11 cellular contexts compared by ENCODE assay signal in the genomic region with DNA sequence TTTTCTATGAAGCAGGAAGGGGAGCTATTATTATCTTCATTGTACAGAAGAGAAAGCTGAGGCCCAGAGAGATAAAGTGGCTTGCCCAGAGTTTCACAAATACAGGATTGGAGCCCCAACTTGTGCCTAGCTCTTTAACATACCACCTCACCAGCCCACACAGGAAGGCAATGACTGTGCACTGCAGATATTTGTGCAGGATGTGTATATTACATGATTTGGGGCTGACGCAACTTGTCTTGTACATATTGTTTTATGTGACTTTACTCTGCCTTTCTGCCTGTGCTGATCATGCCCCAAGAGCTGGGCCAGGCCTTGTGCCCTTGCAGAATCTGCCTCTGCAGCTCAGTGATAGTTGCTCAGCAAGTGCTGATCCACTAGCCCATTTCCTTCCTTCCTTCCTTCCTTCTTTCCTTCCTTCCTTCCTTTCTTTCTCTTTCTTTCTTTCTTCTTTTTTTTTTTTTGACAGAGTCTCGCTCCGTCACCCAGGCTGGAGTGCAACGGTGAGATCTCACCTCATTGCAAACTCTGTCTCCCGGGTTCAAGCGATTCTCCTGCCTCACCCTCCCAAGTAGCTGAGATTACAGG.
DNase-seq lines count a peak whose midpoint lies in the region; ATAC-seq lines count a peak whose summit lies in the region.
"Had no signal": no experiment of that assay in that cellular context is flagged by ENCODE, and none has a peak within 500 bp of the region (broad histone marks: within the 10 kb centered on the region; RNA-seq: fewer than 3 reads in every experiment).

No MANE protein-coding gene starts in this region.

- DNase-seq in activated CD4-positive, alpha-beta T cell treated with anti-CD3 and anti-CD28 coated beads, Interleukin-2, amount 50 U/mL, for 48 hours, result peak; percentile 29 to 45
- DNase-seq in activated CD4-positive, alpha-beta T cell treated with anti-CD3 and anti-CD28 coated beads, Interleukin-2, amount 50 U/mL, for 1 hour, result no peak
- DNase-seq in RKO (ENCODE audit: low spot score), result peak; percentile 10
- peak; percentile 80 for DNase-seq in dermis blood vessel endothelial cell
- peak; percentile 4 to 22 for DNase-seq in stimulated activated CD8-positive, alpha-beta memory T cell treated with anti-CD3 and anti-CD28 coated beads, Interleukin-15, amount 100 ng/mL, for 48 hours (ENCODE audit: low read depth in 2 of 2)
- DNase-seq in HK-2 (ENCODE audit: unreplicated experiment), result no peak
- DNase-seq in effector CD8-positive, alpha-beta T cell (lab: John Stamatoyannopoulos, UW), result no peak
- DNase-seq: cerebellar nuclear complex, MG63, nucleus accumbens had no signal

- no peak for ATAC-seq in GM18861 (IDR thresholded peaks at IDR 0.05; ENCODE audit: unreplicated experiment)

Comparison
In these comparisons a context has a peak if more than half of its experiments do, and no peak if none do; other contexts are left out.
1. DNase-seq: peak in activated CD4-positive, alpha-beta T cell treated with anti-CD3 and anti-CD28 coated beads, Interleukin-2, amount 50 U/mL, for 48 hours (2 of 2), RKO (single experiment), dermis blood vessel endothelial cell (single experiment) and stimulated activated CD8-positive, alpha-beta memory T cell treated with anti-CD3 and anti-CD28 coated beads, Interleukin-15, amount 100 ng/mL, for 48 hours (2 of 2); none in activated CD4-positive, alpha-beta T cell treated with anti-CD3 and anti-CD28 coated beads, Interleukin-2, amount 50 U/mL, for 1 hour (single experiment), HK-2 (single experiment) and effector CD8-positive, alpha-beta T cell (single experiment).